ENCODE assay signal across 27 cellular contexts in the genomic region with DNA sequence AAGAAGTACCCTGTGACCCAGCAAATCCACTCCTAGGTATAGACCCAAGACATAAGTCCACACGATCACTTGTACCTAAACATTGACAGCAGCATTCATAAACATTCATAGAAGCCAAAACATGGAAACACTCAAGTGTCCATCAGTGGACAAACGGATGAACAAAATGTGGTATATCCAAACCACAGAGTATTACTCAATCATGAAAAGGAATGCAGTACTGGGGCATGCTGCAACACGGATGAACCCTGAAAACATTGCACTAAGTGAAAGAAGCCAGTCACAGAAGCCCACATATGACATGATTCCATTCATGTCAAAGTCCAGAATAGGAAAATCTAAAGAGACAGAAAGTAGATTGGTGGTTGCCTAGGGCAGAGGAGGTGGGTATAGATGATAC.
"Had no signal": no experiment of that assay in that cellular context is flagged by ENCODE, and none has a peak within 500 bp of the region (broad histone marks: within the 10 kb centered on the region; RNA-seq: fewer than 3 reads in every experiment).

No MANE protein-coding gene starts in this region.

- H3K27ac ChIP-seq: brain microvascular endothelial cell, cardiac muscle cell, SK-N-MC, VCaP had no signal

- H3K27me3 ChIP-seq: brain microvascular endothelial cell, cardiac muscle cell had no signal

- H3K36me3 ChIP-seq: brain microvascular endothelial cell, cardiac muscle cell had no signal

- ATAC-seq: activated T-helper 17 cell treated with anti-CD3 and anti-CD28 coated beads, Interleukin-2, amount 50 U/mL, for 72 hours; Panc1; Right ventricle myocardium inferior; T-cell had no signal

- DNase-seq: activated CD4-positive, alpha-beta memory T cell treated with anti-CD3 and anti-CD28 coated beads for 36 hours; activated CD4-positive, alpha-beta T cell treated with anti-CD3 and anti-CD28 coated beads, Interleukin-2, amount 10 ng/mL, durations not matched to agents 7 days and 5 days; activated CD4-positive, CD25-positive, alpha-beta regulatory T cell; activated CD8-positive, alpha-beta memory T cell treated with anti-CD3 and anti-CD28 coated beads for 24 hours; activated gamma-delta T cell; activated naive CD4-positive, alpha-beta T cell treated with anti-CD3 and anti-CD28 coated beads for 36 hours; activated T-cell treated with anti-CD3 and anti-CD28 coated beads, Interleukin-2, amount 50 U/mL, for 48 hours; brain microvascular endothelial cell; MM.1S; NCI-H1105; NCI-H1436; NCI-H1694 treated with DMSO at 0.1 percent for 48 hours; NCI-H2029 treated with DMSO at 0.1 percent for 48 hours; NCI-H345; NCI-H510A; NCI-H526 treated with DMSO at 0.1 percent for 48 hours; NCI-H82; RPMI8226; T-cell; T-helper 2 cell; T1000 had no signal

- H3K4me3 ChIP-seq: cardiac muscle cell, SK-N-MC had no signal
